8 cellular contexts compared by ENCODE assay signal in the genomic region with DNA sequence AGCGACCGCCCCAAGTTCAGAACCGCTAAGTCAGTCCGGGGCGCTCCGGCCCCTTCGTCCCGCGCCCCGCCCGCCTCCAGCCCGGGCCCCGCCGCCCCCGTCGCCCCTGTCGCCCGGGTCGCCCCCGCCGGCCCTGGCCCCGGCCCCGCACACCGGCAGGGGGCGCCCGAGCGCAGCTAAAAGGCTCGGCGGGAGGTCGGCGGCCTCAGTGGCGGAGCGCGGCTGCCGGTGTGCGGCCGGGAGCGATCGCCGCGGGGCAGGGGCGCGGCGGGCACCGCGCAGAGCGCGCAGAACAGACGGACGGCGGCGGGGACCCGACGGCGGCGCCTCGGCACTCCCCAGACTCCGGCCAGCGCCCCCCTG. TPM values are rescaled to one million over a fixed set of nuclear protein-coding genes. Genes with fewer than 3 reads are reported as not detected.
DNase-seq lines count a peak whose midpoint lies in the region; ATAC-seq and FAIRE-seq lines count a peak whose summit lies in the region.

TSS of gene FNDC1 (plus strand) at position 208 of the 363 bp plus-strand sequence. CDS start 197 bp downstream, outside the sequence.

- intact Hi-C loops in activated naive CD4-positive, alpha-beta T cell treated with anti-CD3 and anti-CD28 coated beads for 36 hours (cut with micrococcal nuclease), result no loop called here
- intact Hi-C loops in right cardiac atrium (cut with DNase I), result no loop called here

- CTCF ChIA-PET in activated naive CD4-positive, alpha-beta T cell treated with anti-CD3 and anti-CD28 coated beads for 36 hours (lab: Charles Lee), result interaction anchor here (0.5 to 1.4 kb wide), 5 partner anchors 317 to 624 kb away, joined by 3 read pairs; no protein-coding TSS in a partner anchor

- H3K36me3 ChIP-seq in MG63, result no peaks in the 10 kb centered on the region
- no peaks in the 10 kb centered on the region for H3K36me3 ChIP-seq in small intestine (ENCODE audit: control insufficient read depth in 2 of 2, insufficient read depth in 2 of 2, low read length in 2 of 2)

- WGBS in right cardiac atrium, result under 1% methylated on average over 59 of the region's 59 CpGs
- WGBS in small intestine, 3 donors, result 0 to 2% (median 1%) methylated on average over 12 to 59 of the region's 59 CpGs

- H3K4me3 Mint-ChIP-seq in activated naive CD4-positive, alpha-beta T cell treated with anti-CD3 and anti-CD28 coated beads for 36 hours, result peak within 1 kb of the TSS; percentile 65

- no peaks in the 10 kb centered on the region for H3K9me3 ChIP-seq in MG63
- H3K9me3 ChIP-seq in right cardiac atrium (ENCODE audit: control insufficient read depth, low read length), result no peaks in the 10 kb centered on the region
- H3K9me3 ChIP-seq in small intestine (ENCODE audit: control insufficient read depth, low read depth), result no peaks in the 10 kb centered on the region

- no peak within 1 kb of the TSS for H3K27ac Mint-ChIP-seq in activated naive CD4-positive, alpha-beta T cell treated with anti-CD3 and anti-CD28 coated beads for 36 hours

- H3K27me3 ChIP-seq in MG63 (peaks cover 11% of the 10 kb centered on the region; the same call in 1 of the 2 replicates), right cardiac atrium (ENCODE audit: control insufficient read depth, insufficient read depth) (no peaks in the 10 kb centered on the region), small intestine (ENCODE audit: control insufficient read depth in 2 of 2, insufficient read depth in 2 of 2, low read length in 2 of 2) (peaks cover 0 to 20% of the 10 kb centered on the region in 2 donors)

- peak within 1 kb of the TSS; percentile 43 for H3K4me3 ChIP-seq in MG63
- peak within 1 kb of the TSS; percentile 36 for H3K4me3 ChIP-seq in right cardiac atrium (ENCODE audit: low read length)
- peak within 1 kb of the TSS; percentile 26 to 38 for H3K4me3 ChIP-seq in small intestine (ENCODE audit: low read depth in 1 of 2, low read length in 2 of 2)

- H3K27ac ChIP-seq in right cardiac atrium (ENCODE audit: low read length) (no peak within 1 kb of the TSS), small intestine (ENCODE audit: low read depth in 1 of 2, low read length in 1 of 2) (no peak within 1 kb of the TSS)

- peaks cover 17% of the 10 kb centered on the region for H3K4me1 Mint-ChIP-seq in activated naive CD4-positive, alpha-beta T cell treated with anti-CD3 and anti-CD28 coated beads for 36 hours (ENCODE audit: low read depth)

- peaks cover 73% of the 10 kb centered on the region for H3K27me3 Mint-ChIP-seq in activated naive CD4-positive, alpha-beta T cell treated with anti-CD3 and anti-CD28 coated beads for 36 hours (ENCODE audit: low read depth)

- no peak for FAIRE-seq in small intestine (lab: Jason Lieb, UNC)

- H3K36me3 Mint-ChIP-seq in activated naive CD4-positive, alpha-beta T cell treated with anti-CD3 and anti-CD28 coated beads for 36 hours (ENCODE audit: low read depth), result no peaks in the 10 kb centered on the region

- ATAC-seq in right cardiac atrium (peak; percentile 35 to 71), GM21367 (IDR thresholded peaks at IDR 0.05; ENCODE audit: unreplicated experiment) (no peak)

- H3K4me1 ChIP-seq in right cardiac atrium (ENCODE audit: control insufficient read depth, insufficient read depth, low read length) (no peaks in the 10 kb centered on the region), small intestine (ENCODE audit: control insufficient read depth in 2 of 2, insufficient read depth in 1 of 2, low read depth in 1 of 2, low read length in 1 of 2) (no peaks in the 10 kb centered on the region)

- no peaks in the 10 kb centered on the region for H3K9me3 Mint-ChIP-seq in activated naive CD4-positive, alpha-beta T cell treated with anti-CD3 and anti-CD28 coated beads for 36 hours

- DNase-seq in activated gamma-delta T cell (lab: John Stamatoyannopoulos, UW) (peak; percentile 32), activated gamma-delta T cell treated with Interleukin-2 at 50 U/mL for 16 hours (no peak), MG63 (peak; percentile 33), right cardiac atrium (peak; percentile 34 to 87 (median 82)), small intestine (no peak)
- DNase-seq in activated naive CD4-positive, alpha-beta T cell treated with anti-CD3 and anti-CD28 coated beads for 36 hours, result peak; percentile 63
- no peak for DNase-seq in central memory CD4-positive, alpha-beta T cell

RNA-seq across cellular contexts. Expression of gene FNDC1, which starts in this region (rescaled TPM):
- total RNA-seq in MG63 (2014; rRNA removed; shearing (Covaris generic); ENCODE audit: low replicate concordance), result 0.05 TPM in 1 of 2 replicates, not detected in the other
- not detected for total RNA-seq in activated naive CD4-positive, alpha-beta T cell treated with anti-CD3 and anti-CD28 coated beads for 36 hours
- total RNA-seq in right cardiac atrium, result 1 to 10 TPM in 1 of 4 donors, under 1 TPM in 3; 0.23 to 1.3 (median 0.39) TPM
- 0.07 TPM for polyA plus RNA-seq in right cardiac atrium
- under 1 TPM in 2 of 3 donors, not detected in 1; 0.27 to 0.28 TPM for polyA plus RNA-seq in small intestine

Comparison
In these comparisons a context has a peak if more than half of its experiments do, and no peak if none do; other contexts are left out.
1. DNase-seq: peak in activated gamma-delta T cell (single experiment) and right cardiac atrium (3 of 3); none in activated gamma-delta T cell treated with Interleukin-2 at 50 U/mL for 16 hours (single experiment), small intestine (single experiment) and central memory CD4-positive, alpha-beta T cell (single experiment).
2. Peak in DNase-seq and H3K4me3 ChIP-seq in MG63; RNA of the gene not detected or under 1 TPM.
3. Peak in DNase-seq in activated naive CD4-positive, alpha-beta T cell treated with anti-CD3 and anti-CD28 coated beads for 36 hours; RNA of the gene not detected or under 1 TPM.
4. Peak in every context shown above with its lines, with median percentiles within 50 percentile points of each other: H3K4me3 ChIP-seq.